13 cellular contexts compared by ENCODE assay signal in the genomic region with DNA sequence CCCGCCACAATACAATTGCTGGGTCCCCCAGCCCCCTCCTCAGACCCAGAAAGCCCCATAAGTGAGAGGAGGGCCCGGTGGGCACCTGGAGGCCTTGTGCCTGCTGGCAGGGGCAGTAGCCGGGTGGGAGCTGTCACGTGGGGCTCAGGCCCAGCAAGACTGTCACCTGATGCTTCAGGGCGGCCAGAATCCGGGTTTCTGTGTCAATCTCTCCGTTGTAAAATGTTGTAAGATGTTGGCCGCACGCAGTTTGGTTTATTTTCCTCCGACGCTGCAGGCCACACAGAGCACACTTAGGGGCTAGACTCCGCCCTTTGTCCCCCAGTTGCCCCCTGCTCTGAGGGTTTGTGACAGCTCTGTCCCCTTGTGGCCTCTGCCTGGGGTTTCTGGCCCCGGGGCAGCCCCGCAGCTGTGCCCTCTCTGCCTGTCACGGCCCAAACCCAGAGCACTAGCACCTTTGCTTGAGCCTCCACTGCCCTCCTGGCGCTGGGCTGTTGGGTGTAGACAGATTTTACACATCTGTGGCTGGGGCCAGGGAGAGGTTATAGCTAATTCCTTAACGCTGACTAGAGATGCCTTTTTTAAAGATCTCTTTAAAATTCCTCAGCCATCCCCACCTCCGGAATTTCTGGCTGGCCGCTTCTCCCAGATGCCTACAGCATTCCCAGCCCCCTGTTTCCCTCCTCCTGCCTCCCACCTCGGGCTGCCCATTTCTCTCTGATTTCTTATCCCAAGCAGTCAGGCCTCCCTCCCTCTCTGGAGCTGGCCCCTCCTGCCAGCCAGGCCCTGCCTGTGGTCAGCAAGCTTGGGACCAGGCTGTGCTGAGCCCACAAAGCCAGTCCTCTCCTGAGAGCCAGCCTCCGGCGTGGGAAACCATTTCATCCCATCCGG. TPM values are rescaled to one million over a fixed set of nuclear protein-coding genes. Genes with fewer than 3 reads are reported as not detected.
A peak's percentile ranks its signal among the peaks of the same experiment; 100 is the strongest.
DNase-seq lines count a peak whose midpoint lies in the region; ATAC-seq and TF ChIP-seq lines count a peak whose summit lies in the region.
"Had no signal": no experiment of that assay in that cellular context is flagged by ENCODE, and none has a peak within 500 bp of the region (broad histone marks: within the 10 kb centered on the region; RNA-seq: fewer than 3 reads in every experiment).

No MANE protein-coding gene starts in this region.

- H3K9me3 ChIP-seq in AG04450 (ENCODE audit: control insufficient read depth, insufficient read depth, low read length) (no peaks in the 10 kb centered on the region), HUES6 (ENCODE audit: control insufficient read depth, insufficient read depth, low read depth, low read length) (no peaks in the 10 kb centered on the region), esophagus muscularis mucosa (no peaks in the 10 kb centered on the region)
- H3K9me3 ChIP-seq: heart left ventricle had no signal

- H3K4me1 Mint-ChIP-seq in nephron progenitor cell = peaks cover 38% of the 10 kb centered on the region

- CTCF ChIA-PET in AG04450 (lab: Charles Lee) = interaction anchor here (0.7 to 2.6 kb wide), 13 partner anchors 7 to 122 kb away, joined by 3 to 16 read pairs (median 4); no protein-coding TSS in a partner anchor

- intact Hi-C loops in esophagus muscularis mucosa (cut with DNase I) = no loop called here

- DNase-seq in AG04450 (ENCODE audit: low read depth, low spot score) = peak; percentile 87
- DNase-seq in esophagus muscularis mucosa (ENCODE audit: extremely low spot score) = no peak
- peak; percentile 46 for DNase-seq in nephron progenitor cell
- DNase-seq in NCI-H1105 treated with DMSO at 0.1 percent for 48 hours (lab: John Stamatoyannopoulos, UW) = no peak
- no peak for DNase-seq in NCI-H1436 treated with DMSO at 0.1 percent for 48 hours (lab: John Stamatoyannopoulos, UW)
- DNase-seq in DMS 273 (lab: John Stamatoyannopoulos, UW; ENCODE audit: unreplicated experiment) = no peak
- DNase-seq: activated effector memory CD4-positive, alpha-beta T cell treated with anti-CD3 and anti-CD28 coated beads, Interleukin-2, amount 50 U/mL, for 16 hours; NCI-H2107; T-helper 17 cell had no signal

- peak overlapping the region; percentile 62 for H3K4me3 Mint-ChIP-seq in nephron progenitor cell
- H3K4me3 Mint-ChIP-seq: T-helper 17 cell had no signal

- no peak for TF ChIP-seq POLR2A in esophagus muscularis mucosa (IDR thresholded peaks at IDR 0.05; ENCODE audit: low read depth)

- H3K36me3 ChIP-seq in HUES6 (ENCODE audit: control insufficient read depth, insufficient read depth, low read length) = no peaks in the 10 kb centered on the region
- H3K36me3 ChIP-seq in esophagus muscularis mucosa = no peaks in the 10 kb centered on the region
- H3K36me3 ChIP-seq: heart left ventricle had no signal

- H3K27me3 Mint-ChIP-seq in nephron progenitor cell (ENCODE audit: low read depth, poor library complexity) = peaks cover 24% of the 10 kb centered on the region
- H3K27me3 Mint-ChIP-seq: T-helper 17 cell had no signal

- WGBS in esophagus muscularis mucosa = 66% methylated on average over 22 of the region's 23 CpGs

- H3K4me1 ChIP-seq in HUES6 (ENCODE audit: control insufficient read depth, insufficient read depth, low read length) = peaks cover 35% of the 10 kb centered on the region
- peaks cover 17 to 34% (median 33%) of the 10 kb centered on the region in 4 donors for H3K4me1 ChIP-seq in esophagus muscularis mucosa

- TF ChIP-seq CTCF in AG04450 (IDR thresholded peaks at IDR 0.05; ENCODE audit: low read depth, low read length) = no peak
- TF ChIP-seq CTCF in esophagus muscularis mucosa (IDR thresholded peaks at IDR 0.05) = no peak
- no peak for TF ChIP-seq CTCF in nephron progenitor cell (IDR thresholded peaks at IDR 0.05)

- H3K4me3 ChIP-seq in AG04450 (ENCODE audit: low read depth, low read length) (no peak overlapping the region), HUES6 (ENCODE audit: low read depth, low read length) (no peak overlapping the region), esophagus muscularis mucosa (no peak overlapping the region)
- H3K4me3 ChIP-seq: heart left ventricle had no signal

- H3K27ac Mint-ChIP-seq in nephron progenitor cell = peak overlapping the region; percentile 89
- H3K27ac Mint-ChIP-seq: T-helper 17 cell had no signal

- H3K36me3 Mint-ChIP-seq in nephron progenitor cell (ENCODE audit: low read depth) = no peaks in the 10 kb centered on the region
- H3K36me3 Mint-ChIP-seq: CD14-positive monocyte had no signal

- H3K27me3 ChIP-seq in AG04450 (ENCODE audit: control insufficient read depth, insufficient read depth, low read length) = no peaks in the 10 kb centered on the region
- peaks cover 27% of the 10 kb centered on the region for H3K27me3 ChIP-seq in HUES6 (ENCODE audit: control insufficient read depth, insufficient read depth, low read length)
- H3K27me3 ChIP-seq in esophagus muscularis mucosa = peaks cover 0 to 63% (median 5%) of the 10 kb centered on the region in 4 donors

- no peaks in the 10 kb centered on the region for H3K9me3 Mint-ChIP-seq in nephron progenitor cell

- TF ChIP-seq EP300 in esophagus muscularis mucosa (IDR thresholded peaks at IDR 0.05) = no peak

- no peak; the same call in 2 of the 3 replicates for ATAC-seq in SK-N-SH treated with all-trans-retinoic acid at 6 μM for 48 hours
- ATAC-seq: heart left ventricle, T-helper 17 cell had no signal

- POLR2A ChIA-PET in AG04450 (lab: Yijun Ruan, JAX) = interaction anchor here (0.6 to 1.6 kb wide), 8 partner anchors 12 to 148 kb away, joined by 3 to 13 read pairs (median 4); no protein-coding TSS in a partner anchor

- peak overlapping the region; percentile 94 for H3K27ac ChIP-seq in AG04450 (ENCODE audit: low read depth, low read length)
- H3K27ac ChIP-seq in HUES6 (ENCODE audit: low read depth, low read length) = no peak overlapping the region; the same call in 1 of the 2 replicates
- peak overlapping the region in 3 of 4 donors; percentile 6 to 35 (median 8) for H3K27ac ChIP-seq in esophagus muscularis mucosa (replicated peaks in 1 of 4)

- H3K9ac ChIP-seq in HUES6 (ENCODE audit: low read length) = peak overlapping the region; percentile 24

TF ChIP-seq in SK-N-SH treated with all-trans-retinoic acid at 6 μM for 48 hours, 23 proteins besides CTCF, POLR2A, EP300 and RAD21 (continues in another document):
- TF ChIP-seq ARNTL (CRISPR knock-in tag; IDR thresholded peaks at IDR 0.05; ENCODE audit: borderline replicate concordance, low read depth) (no peak), ZNF70 (CRISPR knock-in tag; IDR thresholded peaks at IDR 0.05) (no peak), GLIS3 (CRISPR knock-in tag; IDR thresholded peaks at IDR 0.05) (no peak), TOX (CRISPR knock-in tag; IDR thresholded peaks at IDR 0.05; ENCODE audit: borderline replicate concordance) (no peak), ZC3H10 (CRISPR knock-in tag; IDR thresholded peaks at IDR 0.05) (no peak), BACH2 (CRISPR knock-in tag; IDR thresholded peaks at IDR 0.05; ENCODE audit: borderline replicate concordance) (no peak), PPARA (CRISPR knock-in tag; IDR thresholded peaks at IDR 0.05; ENCODE audit: borderline replicate concordance) (no peak)
- TF ChIP-seq, protein P1, sequence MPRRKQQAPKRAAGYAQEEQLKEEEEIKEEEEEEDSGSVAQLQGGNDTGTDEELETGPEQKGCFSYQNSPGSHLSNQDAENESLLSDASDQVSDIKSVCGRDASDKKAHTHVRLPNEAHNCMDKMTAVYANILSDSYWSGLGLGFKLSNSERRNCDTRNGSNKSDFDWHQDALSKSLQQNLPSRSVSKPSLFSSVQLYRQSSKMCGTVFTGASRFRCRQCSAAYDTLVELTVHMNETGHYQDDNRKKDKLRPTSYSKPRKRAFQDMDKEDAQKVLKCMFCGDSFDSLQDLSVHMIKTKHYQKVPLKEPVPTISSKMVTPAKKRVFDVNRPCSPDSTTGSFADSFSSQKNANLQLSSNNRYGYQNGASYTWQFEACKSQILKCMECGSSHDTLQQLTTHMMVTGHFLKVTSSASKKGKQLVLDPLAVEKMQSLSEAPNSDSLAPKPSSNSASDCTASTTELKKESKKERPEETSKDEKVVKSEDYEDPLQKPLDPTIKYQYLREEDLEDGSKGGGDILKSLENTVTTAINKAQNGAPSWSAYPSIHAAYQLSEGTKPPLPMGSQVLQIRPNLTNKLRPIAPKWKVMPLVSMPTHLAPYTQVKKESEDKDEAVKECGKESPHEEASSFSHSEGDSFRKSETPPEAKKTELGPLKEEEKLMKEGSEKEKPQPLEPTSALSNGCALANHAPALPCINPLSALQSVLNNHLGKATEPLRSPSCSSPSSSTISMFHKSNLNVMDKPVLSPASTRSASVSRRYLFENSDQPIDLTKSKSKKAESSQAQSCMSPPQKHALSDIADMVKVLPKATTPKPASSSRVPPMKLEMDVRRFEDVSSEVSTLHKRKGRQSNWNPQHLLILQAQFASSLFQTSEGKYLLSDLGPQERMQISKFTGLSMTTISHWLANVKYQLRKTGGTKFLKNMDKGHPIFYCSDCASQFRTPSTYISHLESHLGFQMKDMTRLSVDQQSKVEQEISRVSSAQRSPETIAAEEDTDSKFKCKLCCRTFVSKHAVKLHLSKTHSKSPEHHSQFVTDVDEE (CRISPR knock-in tag; IDR thresholded peaks at IDR 0.05) = no peak
- TF ChIP-seq, protein P2, sequence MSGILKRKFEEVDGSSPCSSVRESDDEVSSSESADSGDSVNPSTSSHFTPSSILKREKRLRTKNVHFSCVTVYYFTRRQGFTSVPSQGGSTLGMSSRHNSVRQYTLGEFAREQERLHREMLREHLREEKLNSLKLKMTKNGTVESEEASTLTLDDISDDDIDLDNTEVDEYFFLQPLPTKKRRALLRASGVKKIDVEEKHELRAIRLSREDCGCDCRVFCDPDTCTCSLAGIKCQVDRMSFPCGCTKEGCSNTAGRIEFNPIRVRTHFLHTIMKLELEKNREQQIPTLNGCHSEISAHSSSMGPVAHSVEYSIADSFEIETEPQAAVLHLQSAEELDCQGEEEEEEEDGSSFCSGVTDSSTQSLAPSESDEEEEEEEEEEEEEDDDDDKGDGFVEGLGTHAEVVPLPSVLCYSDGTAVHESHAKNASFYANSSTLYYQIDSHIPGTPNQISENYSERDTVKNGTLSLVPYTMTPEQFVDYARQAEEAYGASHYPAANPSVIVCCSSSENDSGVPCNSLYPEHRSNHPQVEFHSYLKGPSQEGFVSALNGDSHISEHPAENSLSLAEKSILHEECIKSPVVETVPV (CRISPR knock-in tag; IDR thresholded peaks at IDR 0.05) = no peak

RNA-seq across cellular contexts. Expression of a gene that starts 3.2 kb away (rescaled TPM):
- 12.9 and 16.2 TPM in 2 replicates for polyA plus RNA-seq in AG04450 (2011; rRNA removed)
- 14.6 and 18.4 TPM in 2 replicates for polyA minus RNA-seq in AG04450 (2011; rRNA and poly(A)+ RNA removed)
- total RNA-seq in esophagus muscularis mucosa = 10 to 100 TPM in 2 of 4 donors, 1 to 10 TPM in 2; 5.6 to 16.6 (median 11.4) TPM

RNA-seq across cellular contexts. Expression of a gene that starts 53.6 kb away (rescaled TPM):
- 0.10 and 0.16 TPM in 2 replicates for polyA plus RNA-seq in AG04450 (2011; rRNA removed)
- not detected in 2 replicates for polyA minus RNA-seq in AG04450 (2011; rRNA and poly(A)+ RNA removed)
- under 1 TPM in 2 of 4 donors, not detected in 2; 0.33 to 0.58 TPM for total RNA-seq in esophagus muscularis mucosa
- polyA plus RNA-seq: CD14-positive monocyte had no signal

Comparison
In these comparisons a context has a peak if more than half of its experiments do, and no peak if none do; other contexts are left out.
1. DNase-seq: peak in AG04450 (single experiment) and nephron progenitor cell (single experiment); none in esophagus muscularis mucosa (single experiment), NCI-H1105 treated with DMSO at 0.1 percent for 48 hours (single experiment), NCI-H1436 treated with DMSO at 0.1 percent for 48 hours (single experiment) and DMS 273 (single experiment).